ENCODE assay signal across 29 cellular contexts in genomic region chrX:139834879-139835278, GRCh38.
"Had no signal": no experiment of that assay in that cellular context is flagged by ENCODE, and none has a peak within 500 bp of the region (broad histone marks: within the 10 kb centered on the region; RNA-seq: fewer than 3 reads in every experiment).

No MANE protein-coding gene starts in this region.

- H3K4me1 ChIP-seq: breast epithelium, colonic mucosa had no signal

- DNase-seq: activated CD4-positive, alpha-beta T cell treated with anti-CD3 and anti-CD28 coated beads for 36 hours; activated CD4-positive, alpha-beta T cell treated with anti-CD3 and anti-CD28 coated beads, Interleukin-2, amount 50 U/mL, for 1 hour; activated CD4-positive, alpha-beta T cell treated with anti-CD3 and anti-CD28 coated beads, Interleukin-2, amount 50 U/mL, for 48 hours; activated CD4-positive, CD25-positive, alpha-beta regulatory T cell; activated CD4-positive, CD25-positive, alpha-beta regulatory T cell treated with anti-CD3 and anti-CD28 coated beads, Interleukin-2, amount 50 U/mL, for 72 hours; activated CD8-positive, alpha-beta memory T cell treated with anti-CD3 and anti-CD28 coated beads for 24 hours; activated CD8-positive, alpha-beta T cell treated with anti-CD3 and anti-CD28 coated beads for 36 hours; activated effector memory CD4-positive, alpha-beta T cell treated with Interleukin-2 at 50 U/mL for 16 hours; activated gamma-delta T cell treated with Interleukin-2 at 50 U/mL for 16 hours; activated naive CD4-positive, alpha-beta T cell treated with anti-CD3 and anti-CD28 coated beads, Interleukin-2, amount 50 U/mL, for 16 hours; activated naive CD4-positive, alpha-beta T cell treated with Interleukin-2 at 50 U/mL for 16 hours; activated T-cell treated with anti-CD3 and anti-CD28 coated beads, Interleukin-2, amount 50 U/mL, for 4 hours; amniotic stem cell; anterior cingulate cortex; central memory CD4-positive, alpha-beta T cell; cerebellar nuclear complex; colonic mucosa; dorsolateral prefrontal cortex; effector memory CD4-positive, alpha-beta T cell; endodermal cell; foreskin fibroblast; head of caudate nucleus; hippocampal formation; T-helper 2 cell had no signal

- H3K4me3 ChIP-seq: breast epithelium, cardiac muscle cell, colonic mucosa, dorsolateral prefrontal cortex, esophagus muscularis mucosa had no signal

- H3K9me3 ChIP-seq: colonic mucosa had no signal

- H3K27ac ChIP-seq: breast epithelium, cardiac muscle cell, colonic mucosa, dorsolateral prefrontal cortex, esophagus muscularis mucosa had no signal

- ATAC-seq: activated CD4-positive, alpha-beta T cell treated with anti-CD3 and anti-CD28 coated beads for 36 hours; activated CD8-positive, alpha-beta T cell treated with anti-CD3 and anti-CD28 coated beads for 36 hours; activated T-cell treated with anti-CD3 and anti-CD28 coated beads, Interleukin-2, amount 50 U/mL, for 4 hours; activated T-helper 17 cell treated with anti-CD3 and anti-CD28 coated beads, Interleukin-2, amount 50 U/mL, for 72 hours had no signal

- FAIRE-seq: frontal cortex had no signal

- H3K36me3 ChIP-seq: breast epithelium, cardiac muscle cell, colonic mucosa, esophagus muscularis mucosa had no signal

- H3K27me3 ChIP-seq: cardiac muscle cell, colonic mucosa, esophagus muscularis mucosa had no signal
